1 cellular context compared by ENCODE assay signal in the genomic region with DNA sequence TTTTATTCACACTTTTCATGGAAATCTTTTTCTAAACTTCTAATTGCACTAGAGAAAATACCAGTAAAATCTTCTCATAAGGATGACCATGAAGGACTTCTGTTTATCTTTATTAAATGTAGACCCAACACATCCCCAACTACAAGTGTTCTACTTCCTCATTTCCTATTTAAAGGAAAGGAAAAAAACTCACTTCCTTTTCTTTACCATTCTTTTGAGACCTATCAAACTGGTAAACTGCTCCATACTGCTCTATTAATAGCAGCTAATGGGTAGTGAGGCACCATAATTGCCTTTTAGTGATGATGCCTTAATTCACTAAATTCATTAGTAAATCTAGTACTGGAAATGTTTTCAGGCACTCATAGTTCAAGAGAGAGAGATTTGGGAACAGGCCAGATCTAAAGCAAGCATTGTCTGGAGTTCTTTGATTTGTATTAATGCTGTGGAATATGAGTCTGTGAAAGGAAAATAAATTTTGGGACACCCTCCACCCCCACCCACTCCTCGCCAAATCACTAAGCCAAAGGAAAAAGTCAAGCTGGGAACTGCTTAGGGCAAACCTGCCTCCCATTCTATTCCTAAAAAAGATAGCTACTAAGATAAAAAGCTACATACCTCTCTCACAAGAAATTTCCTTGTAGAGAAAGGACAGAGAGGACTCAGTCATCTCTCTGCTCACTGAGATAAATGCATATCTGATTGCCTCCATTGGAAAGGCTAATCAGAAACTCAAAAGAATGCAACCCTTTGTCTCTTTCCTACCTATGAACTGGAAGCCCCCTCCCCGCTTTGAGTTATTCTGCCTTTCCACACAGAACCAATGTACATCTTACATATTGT.
TF ChIP-seq lines count a peak whose summit lies in the region.

No MANE protein-coding gene starts in this region.

TF ChIP-seq in GM23338, 12 proteins besides CTCF, POLR2A, EP300 and RAD21 (continued from another document):
- TF ChIP-seq, protein P1, sequence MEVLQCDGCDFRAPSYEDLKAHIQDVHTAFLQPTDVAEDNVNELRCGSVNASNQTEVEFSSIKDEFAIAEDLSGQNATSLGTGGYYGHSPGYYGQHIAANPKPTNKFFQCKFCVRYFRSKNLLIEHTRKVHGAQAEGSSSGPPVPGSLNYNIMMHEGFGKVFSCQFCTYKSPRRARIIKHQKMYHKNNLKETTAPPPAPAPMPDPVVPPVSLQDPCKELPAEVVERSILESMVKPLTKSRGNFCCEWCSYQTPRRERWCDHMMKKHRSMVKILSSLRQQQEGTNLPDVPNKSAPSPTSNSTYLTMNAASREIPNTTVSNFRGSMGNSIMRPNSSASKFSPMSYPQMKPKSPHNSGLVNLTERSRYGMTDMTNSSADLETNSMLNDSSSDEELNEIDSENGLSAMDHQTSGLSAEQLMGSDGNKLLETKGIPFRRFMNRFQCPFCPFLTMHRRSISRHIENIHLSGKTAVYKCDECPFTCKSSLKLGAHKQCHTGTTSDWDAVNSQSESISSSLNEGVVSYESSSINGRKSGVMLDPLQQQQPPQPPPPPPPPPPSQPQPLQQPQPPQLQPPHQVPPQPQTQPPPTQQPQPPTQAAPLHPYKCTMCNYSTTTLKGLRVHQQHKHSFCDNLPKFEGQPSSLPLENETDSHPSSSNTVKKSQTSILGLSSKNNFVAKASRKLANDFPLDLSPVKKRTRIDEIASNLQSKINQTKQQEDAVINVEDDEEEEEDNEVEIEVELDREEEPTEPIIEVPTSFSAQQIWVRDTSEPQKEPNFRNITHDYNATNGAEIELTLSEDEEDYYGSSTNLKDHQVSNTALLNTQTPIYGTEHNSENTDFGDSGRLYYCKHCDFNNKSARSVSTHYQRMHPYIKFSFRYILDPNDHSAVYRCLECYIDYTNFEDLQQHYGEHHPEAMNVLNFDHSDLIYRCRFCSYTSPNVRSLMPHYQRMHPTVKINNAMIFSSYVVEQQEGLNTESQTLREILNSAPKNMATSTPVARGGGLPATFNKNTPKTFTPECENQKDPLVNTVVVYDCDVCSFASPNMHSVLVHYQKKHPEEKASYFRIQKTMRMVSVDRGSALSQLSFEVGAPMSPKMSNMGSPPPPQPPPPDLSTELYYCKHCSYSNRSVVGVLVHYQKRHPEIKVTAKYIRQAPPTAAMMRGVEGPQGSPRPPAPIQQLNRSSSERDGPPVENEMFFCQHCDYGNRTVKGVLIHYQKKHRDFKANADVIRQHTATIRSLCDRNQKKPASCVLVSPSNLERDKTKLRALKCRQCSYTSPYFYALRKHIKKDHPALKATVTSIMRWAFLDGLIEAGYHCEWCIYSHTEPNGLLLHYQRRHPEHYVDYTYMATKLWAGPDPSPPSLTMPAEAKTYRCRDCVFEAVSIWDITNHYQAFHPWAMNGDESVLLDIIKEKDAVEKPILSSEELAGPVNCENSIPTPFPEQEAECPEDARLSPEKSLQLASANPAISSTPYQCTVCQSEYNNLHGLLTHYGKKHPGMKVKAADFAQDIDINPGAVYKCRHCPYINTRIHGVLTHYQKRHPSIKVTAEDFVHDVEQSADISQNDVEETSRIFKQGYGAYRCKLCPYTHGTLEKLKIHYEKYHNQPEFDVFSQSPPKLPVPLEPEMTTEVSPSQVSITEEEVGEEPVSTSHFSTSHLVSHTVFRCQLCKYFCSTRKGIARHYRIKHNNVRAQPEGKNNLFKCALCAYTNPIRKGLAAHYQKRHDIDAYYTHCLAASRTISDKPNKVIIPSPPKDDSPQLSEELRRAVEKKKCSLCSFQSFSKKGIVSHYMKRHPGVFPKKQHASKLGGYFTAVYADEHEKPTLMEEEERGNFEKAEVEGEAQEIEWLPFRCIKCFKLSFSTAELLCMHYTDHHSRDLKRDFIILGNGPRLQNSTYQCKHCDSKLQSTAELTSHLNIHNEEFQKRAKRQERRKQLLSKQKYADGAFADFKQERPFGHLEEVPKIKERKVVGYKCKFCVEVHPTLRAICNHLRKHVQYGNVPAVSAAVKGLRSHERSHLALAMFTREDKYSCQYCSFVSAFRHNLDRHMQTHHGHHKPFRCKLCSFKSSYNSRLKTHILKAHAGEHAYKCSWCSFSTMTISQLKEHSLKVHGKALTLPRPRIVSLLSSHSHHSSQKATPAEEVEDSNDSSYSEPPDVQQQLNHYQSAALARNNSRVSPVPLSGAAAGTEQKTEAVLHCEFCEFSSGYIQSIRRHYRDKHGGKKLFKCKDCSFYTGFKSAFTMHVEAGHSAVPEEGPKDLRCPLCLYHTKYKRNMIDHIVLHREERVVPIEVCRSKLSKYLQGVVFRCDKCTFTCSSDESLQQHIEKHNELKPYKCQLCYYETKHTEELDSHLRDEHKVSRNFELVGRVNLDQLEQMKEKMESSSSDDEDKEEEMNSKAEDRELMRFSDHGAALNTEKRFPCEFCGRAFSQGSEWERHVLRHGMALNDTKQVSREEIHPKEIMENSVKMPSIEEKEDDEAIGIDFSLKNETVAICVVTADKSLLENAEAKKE (CRISPR knock-in tag; IDR thresholded peaks at IDR 0.05) = no peak
- TF ChIP-seq POLR2AphosphoS5 (IDR thresholded peaks at IDR 0.05; ENCODE audit: low read depth) (no peak), JUNB (IDR thresholded peaks at IDR 0.05; ENCODE audit: unreplicated experiment) (no peak), EZH2phosphoT487 (IDR thresholded peaks at IDR 0.05; ENCODE audit: unreplicated experiment) (no peak)
